In the genomic region with DNA sequence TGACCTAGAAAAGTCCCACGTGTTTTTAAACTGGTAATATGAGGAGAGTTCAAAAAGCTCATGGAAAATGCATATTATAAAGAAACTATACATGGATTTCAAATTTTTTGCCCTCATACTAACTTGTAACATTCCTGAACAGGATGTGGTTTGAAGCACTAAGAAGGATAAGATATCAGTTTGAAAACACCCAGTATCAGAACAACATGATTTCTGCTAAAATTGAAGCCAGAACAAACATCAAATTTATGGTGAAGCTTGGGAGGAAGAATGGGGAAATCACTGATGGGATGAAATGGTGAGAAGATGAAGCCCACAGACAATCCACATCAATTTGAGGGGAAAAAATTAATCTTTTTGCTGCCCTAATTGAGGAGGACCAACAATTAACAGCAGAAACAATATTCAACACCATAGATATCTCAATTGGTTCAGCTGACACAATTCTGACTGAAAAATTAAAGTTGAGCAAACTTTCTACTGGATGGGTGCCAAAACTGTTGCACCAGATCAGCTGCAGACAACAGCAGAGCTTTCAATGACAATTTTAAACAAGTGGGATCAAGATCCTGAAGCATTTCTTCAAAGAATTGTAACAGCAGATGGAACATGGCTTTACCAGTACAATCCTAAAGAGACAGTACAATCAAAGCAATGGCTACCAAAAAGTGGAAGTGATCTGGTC, we compare ENCODE assay signal across 22 cellular contexts.
DNase-seq lines count a peak whose midpoint lies in the region; ATAC-seq and TF ChIP-seq lines count a peak whose summit lies in the region.
"Had no signal": no experiment of that assay in that cellular context is flagged by ENCODE, and none has a peak within 500 bp of the region (broad histone marks: within the 10 kb centered on the region; RNA-seq: fewer than 3 reads in every experiment).

No MANE protein-coding gene starts in this region.

- H3K4me3 ChIP-seq in cardiac fibroblast (replicated peaks in 1 of 2; ENCODE audit: low read depth in 2 of 2, low read length in 2 of 2) (no peak overlapping the region), fibroblast of villous mesenchyme (ENCODE audit: low read depth, low read length) (no peak overlapping the region)
- H3K4me3 ChIP-seq: psoas muscle, thoracic aorta had no signal

- ATAC-seq in Right ventricle myocardium superior (ENCODE audit: poor library complexity): peak; percentile 25
- ATAC-seq: activated CD4-positive, alpha-beta T cell treated with anti-CD3 and anti-CD28 coated beads for 36 hours; naive thymus-derived CD4-positive, alpha-beta T cell; psoas muscle had no signal

- DNase-seq in Right ventricle myocardium superior (no peak), cardiac septum (ENCODE audit: low spot score) (no peak), cardiac fibroblast (ENCODE audit: low read depth in 2 of 2) (peak; percentile 52 to 74), fibroblast of villous mesenchyme (ENCODE audit: low read depth) (peak; percentile 25), COLO829 (ENCODE audit: low spot score) (no peak), NCI-H1417 (lab: John Stamatoyannopoulos, UW) (no peak), NCI-H2171 (lab: John Stamatoyannopoulos, UW) (no peak), islet precursor cell (no peak)
- DNase-seq: activated CD4-positive, alpha-beta T cell treated with anti-CD3 and anti-CD28 coated beads for 36 hours; activated effector memory CD4-positive, alpha-beta T cell treated with anti-CD3 and anti-CD28 coated beads, Interleukin-2, amount 50 U/mL, for 16 hours; activated naive CD8-positive, alpha-beta T cell treated with anti-CD3 and anti-CD28 coated beads, Interleukin-2, amount 10 ng/mL, durations not matched to agents 7 days and 5 days; activated T-cell treated with anti-CD3 and anti-CD28 coated beads for 4 hours; CD4-positive, alpha-beta memory T cell; DMS153; hippocampal formation; naive thymus-derived CD4-positive, alpha-beta T cell; NCI-H446 treated with DMSO at 0.1 percent for 48 hours; NCI-H82; psoas muscle; RPMI8226; T-helper 1 cell had no signal

- intact Hi-C loops in Right ventricle myocardium superior (cut with DNase I) (no loop called here), cardiac septum (cut with DNase I) (no loop called here)

- TF ChIP-seq CTCF in cardiac fibroblast (IDR thresholded peaks at IDR 0.05; ENCODE audit: low read depth, low read length) (no peak), fibroblast of villous mesenchyme (IDR thresholded peaks at IDR 0.05; ENCODE audit: insufficient read depth, low read depth, low read length) (no peak)

Comparison
In these comparisons a context has a peak if more than half of its experiments do, and no peak if none do; other contexts are left out.
1. DNase-seq: peak in cardiac fibroblast (2 of 2) and fibroblast of villous mesenchyme (single experiment); none in Right ventricle myocardium superior (single experiment), cardiac septum (single experiment), COLO829 (single experiment), NCI-H1417 (0 of 3), NCI-H2171 (single experiment) and islet precursor cell (single experiment).